ENCODE assay signal across 12 cellular contexts in genomic region chr12:45284096-45284901, GRCh38.
DNase-seq lines count a peak whose midpoint lies in the region; ATAC-seq and TF ChIP-seq lines count a peak whose summit lies in the region.
"Had no signal": no experiment of that assay in that cellular context is flagged by ENCODE, and none has a peak within 500 bp of the region (broad histone marks: within the 10 kb centered on the region; RNA-seq: fewer than 3 reads in every experiment).

No MANE protein-coding gene starts in this region.

- POLR2A ChIA-PET in SK-N-SH (lab: Yijun Ruan, JAX) = no interaction called here

- TF ChIP-seq CTCF in SK-N-SH (IDR thresholded peaks at IDR 0.05) (peak; percentile 51), dorsolateral prefrontal cortex (IDR thresholded peaks at IDR 0.05 in 54 of 56, conservative IDR thresholded peaks at IDR 0.05 in 2 of 56; ENCODE audit: low read depth in 1 of 56, partially characterized antibody in 56 of 56) (no peak)

- peaks cover 76% of the 10 kb centered on the region for H3K79me2 ChIP-seq in SK-N-SH (ENCODE audit: insufficient read depth)

- H3K9ac ChIP-seq in SK-N-SH = peak overlapping the region; percentile 63
- peak overlapping the region in 3 of 5 donors; percentile 21 to 36 (median 21) for H3K9ac ChIP-seq in subcutaneous abdominal adipose tissue (ENCODE audit: low read length in 5 of 5)

- H3K9me2 ChIP-seq in SK-N-SH = no peaks in the 10 kb centered on the region

- peak overlapping the region; percentile 61 for H3K4me2 ChIP-seq in SK-N-SH

- TF ChIP-seq EP300 in SK-N-SH (IDR thresholded peaks at IDR 0.05; ENCODE audit: borderline replicate concordance in 1 of 2, low read depth in 1 of 2, low read length in 1 of 2) = peak in 1 of 2 experiments; percentile 81; a peak in 1 of 4 replicates

- peak; percentile 28 for DNase-seq in NCI-H1092 treated with DMSO at 0.1 percent for 48 hours (lab: John Stamatoyannopoulos, UW)
- no peak for DNase-seq in NCI-H1092 (lab: John Stamatoyannopoulos, UW)
- DNase-seq in SK-N-SH = no peak
- peak; percentile 67 for DNase-seq in glomerular visceral epithelial cell (ENCODE audit: extremely low spot score)
- no peak for DNase-seq in dorsolateral prefrontal cortex
- DNase-seq in OCI-M2 (lab: John Stamatoyannopoulos, UW; ENCODE audit: unreplicated experiment) = no peak
- DNase-seq: activated CD8-positive, alpha-beta T cell treated with anti-CD3 and anti-CD28 coated beads, Interleukin-2, amount 10 ng/mL, durations not matched to agents 7 days and 5 days; NCI-H526; pancreas; stimulated activated naive B cell treated with anti-CD40 and anti-IgM and Interleukin-4, amounts not matched to agents 10 μg/mL and 1 μg/mL and 100 μg/mL, for 72 hours had no signal

- H3K4me1 ChIP-seq in SK-N-SH (ENCODE audit: control insufficient read depth in 1 of 2, insufficient read depth in 2 of 2, low read depth in 1 of 2, low read length in 1 of 2) (peaks cover 11 to 25% of the 10 kb centered on the region in 2 experiments), subcutaneous abdominal adipose tissue (ENCODE audit: control insufficient read depth in 5 of 5, insufficient read depth in 5 of 5, low read length in 5 of 5) (peaks cover 0 to 22% (median 16%) of the 10 kb centered on the region in 5 donors)

- peak overlapping the region; percentile 33; the same call in 1 of the 2 replicates for H2AFZ ChIP-seq in SK-N-SH (ENCODE audit: low read depth)

- intact Hi-C loops in dorsolateral prefrontal cortex (cut with DNase I) = no loop called here

- ATAC-seq in GM19035 (IDR thresholded peaks at IDR 0.05; ENCODE audit: unreplicated experiment) = no peak
- ATAC-seq: activated CD8-positive, alpha-beta T cell treated with anti-CD3 and anti-CD28 coated beads, Interleukin-2, amount 10 ng/mL, durations not matched to agents 7 days and 5 days; stimulated activated naive B cell treated with anti-CD40 and anti-IgM and Interleukin-4, amounts not matched to agents 10 μg/mL and 1 μg/mL and 100 μg/mL, for 72 hours had no signal

- H3K4me3 ChIP-seq in SK-N-SH (ENCODE audit: low read depth in 2 of 2, low read length in 1 of 2) (0 out of 4 replicates have a peak overlapping the region, but pooled peaks of 1 of the 2 experiments have one; percentile 31), subcutaneous abdominal adipose tissue (ENCODE audit: low read depth in 1 of 5, low read length in 5 of 5) (no peak overlapping the region), dorsolateral prefrontal cortex (no peak overlapping the region)
- H3K4me3 ChIP-seq: pancreas had no signal

- CTCF ChIA-PET in SK-N-SH (lab: Yijun Ruan, JAX) = interaction anchor here (0.9 kb wide), 1 partner anchor 12 kb away, joined by 3 read pairs; no protein-coding TSS in a partner anchor

- peak overlapping the region; percentile 85 to 94 for H3K27ac ChIP-seq in SK-N-SH (ENCODE audit: low read depth in 2 of 2, low read length in 1 of 2)
- peak overlapping the region; percentile 42 for H3K27ac ChIP-seq in subcutaneous abdominal adipose tissue (ENCODE audit: low read depth, low read length)
- H3K27ac ChIP-seq in dorsolateral prefrontal cortex = no peak overlapping the region
- H3K27ac ChIP-seq: pancreas had no signal

- TF ChIP-seq RAD21 in SK-N-SH (IDR thresholded peaks at IDR 0.05; ENCODE audit: low read length) = 0 out of 2 replicates have a peak, but pooled peaks have one; percentile 9

- WGBS in SK-N-SH (ENCODE audit: low lambda C conversion rate) = 23% methylated on average over 8 of the region's 8 CpGs

- H3K27me3 ChIP-seq in SK-N-SH (ENCODE audit: insufficient read depth) (no peaks in the 10 kb centered on the region), subcutaneous abdominal adipose tissue (ENCODE audit: control insufficient read depth in 5 of 5, insufficient read depth in 4 of 5, low read length in 5 of 5) (no peaks in the 10 kb centered on the region), dorsolateral prefrontal cortex (no peaks in the 10 kb centered on the region)
- H3K27me3 ChIP-seq: pancreas had no signal

- H3K36me3 ChIP-seq in SK-N-SH (replicated peaks in 1 of 2; ENCODE audit: control insufficient read depth in 1 of 2, insufficient read depth in 2 of 2, low read length in 1 of 2) (peaks cover 4 to 10% of the 10 kb centered on the region in 2 experiments), subcutaneous abdominal adipose tissue (ENCODE audit: control insufficient read depth in 5 of 5, insufficient read depth in 5 of 5, low read length in 5 of 5) (peaks cover 0 to 7% (median 2%) of the 10 kb centered on the region in 5 donors)
- H3K36me3 ChIP-seq: pancreas had no signal

- H4K20me1 ChIP-seq in SK-N-SH (ENCODE audit: insufficient read depth) = no peaks in the 10 kb centered on the region

- H3K9me3 ChIP-seq in SK-N-SH = no peaks in the 10 kb centered on the region
- no peaks in the 10 kb centered on the region for H3K9me3 ChIP-seq in subcutaneous abdominal adipose tissue (ENCODE audit: control insufficient read depth in 5 of 5, low read length in 5 of 5)
- H3K9me3 ChIP-seq: pancreas had no signal

- H3F3A ChIP-seq in SK-N-SH (replicated peaks; ENCODE audit: insufficient read depth) = peaks cover 26% of the 10 kb centered on the region

TF ChIP-seq in SK-N-SH, 30 proteins besides CTCF, POLR2A, EP300 and RAD21 (continues in another document):
- TF ChIP-seq, protein P1, sequence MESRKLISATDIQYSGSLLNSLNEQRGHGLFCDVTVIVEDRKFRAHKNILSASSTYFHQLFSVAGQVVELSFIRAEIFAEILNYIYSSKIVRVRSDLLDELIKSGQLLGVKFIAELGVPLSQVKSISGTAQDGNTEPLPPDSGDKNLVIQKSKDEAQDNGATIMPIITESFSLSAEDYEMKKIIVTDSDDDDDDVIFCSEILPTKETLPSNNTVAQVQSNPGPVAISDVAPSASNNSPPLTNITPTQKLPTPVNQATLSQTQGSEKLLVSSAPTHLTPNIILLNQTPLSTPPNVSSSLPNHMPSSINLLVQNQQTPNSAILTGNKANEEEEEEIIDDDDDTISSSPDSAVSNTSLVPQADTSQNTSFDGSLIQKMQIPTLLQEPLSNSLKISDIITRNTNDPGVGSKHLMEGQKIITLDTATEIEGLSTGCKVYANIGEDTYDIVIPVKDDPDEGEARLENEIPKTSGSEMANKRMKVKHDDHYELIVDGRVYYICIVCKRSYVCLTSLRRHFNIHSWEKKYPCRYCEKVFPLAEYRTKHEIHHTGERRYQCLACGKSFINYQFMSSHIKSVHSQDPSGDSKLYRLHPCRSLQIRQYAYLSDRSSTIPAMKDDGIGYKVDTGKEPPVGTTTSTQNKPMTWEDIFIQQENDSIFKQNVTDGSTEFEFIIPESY (IDR thresholded peaks at IDR 0.05; ENCODE audit: borderline replicate concordance, low read depth) = 0 out of 2 replicates have a peak, but pooled peaks have one; percentile 44
- TF ChIP-seq NFIC (IDR thresholded peaks at IDR 0.05; ENCODE audit: borderline replicate concordance) (peak; percentile 68; the same call in 1 of the 2 replicates), EZH2phosphoT487 (IDR thresholded peaks at IDR 0.05; ENCODE audit: borderline replicate concordance, low read depth) (no peak), RFX5 (IDR thresholded peaks at IDR 0.05; ENCODE audit: low read length) (no peak), TEAD4 (IDR thresholded peaks at IDR 0.05; ENCODE audit: borderline replicate concordance, insufficient read depth) (peak; percentile 91), RCOR1 (IDR thresholded peaks at IDR 0.05; ENCODE audit: low read length) (no peak), PBX3 (IDR thresholded peaks at IDR 0.05) (peak; percentile 84)
- TF ChIP-seq, protein P2, sequence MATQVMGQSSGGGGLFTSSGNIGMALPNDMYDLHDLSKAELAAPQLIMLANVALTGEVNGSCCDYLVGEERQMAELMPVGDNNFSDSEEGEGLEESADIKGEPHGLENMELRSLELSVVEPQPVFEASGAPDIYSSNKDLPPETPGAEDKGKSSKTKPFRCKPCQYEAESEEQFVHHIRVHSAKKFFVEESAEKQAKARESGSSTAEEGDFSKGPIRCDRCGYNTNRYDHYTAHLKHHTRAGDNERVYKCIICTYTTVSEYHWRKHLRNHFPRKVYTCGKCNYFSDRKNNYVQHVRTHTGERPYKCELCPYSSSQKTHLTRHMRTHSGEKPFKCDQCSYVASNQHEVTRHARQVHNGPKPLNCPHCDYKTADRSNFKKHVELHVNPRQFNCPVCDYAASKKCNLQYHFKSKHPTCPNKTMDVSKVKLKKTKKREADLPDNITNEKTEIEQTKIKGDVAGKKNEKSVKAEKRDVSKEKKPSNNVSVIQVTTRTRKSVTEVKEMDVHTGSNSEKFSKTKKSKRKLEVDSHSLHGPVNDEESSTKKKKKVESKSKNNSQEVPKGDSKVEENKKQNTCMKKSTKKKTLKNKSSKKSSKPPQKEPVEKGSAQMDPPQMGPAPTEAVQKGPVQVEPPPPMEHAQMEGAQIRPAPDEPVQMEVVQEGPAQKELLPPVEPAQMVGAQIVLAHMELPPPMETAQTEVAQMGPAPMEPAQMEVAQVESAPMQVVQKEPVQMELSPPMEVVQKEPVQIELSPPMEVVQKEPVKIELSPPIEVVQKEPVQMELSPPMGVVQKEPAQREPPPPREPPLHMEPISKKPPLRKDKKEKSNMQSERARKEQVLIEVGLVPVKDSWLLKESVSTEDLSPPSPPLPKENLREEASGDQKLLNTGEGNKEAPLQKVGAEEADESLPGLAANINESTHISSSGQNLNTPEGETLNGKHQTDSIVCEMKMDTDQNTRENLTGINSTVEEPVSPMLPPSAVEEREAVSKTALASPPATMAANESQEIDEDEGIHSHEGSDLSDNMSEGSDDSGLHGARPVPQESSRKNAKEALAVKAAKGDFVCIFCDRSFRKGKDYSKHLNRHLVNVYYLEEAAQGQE (IDR thresholded peaks at IDR 0.05; ENCODE audit: low read depth, low read length) = no peak
- TF ChIP-seq, protein P3, sequence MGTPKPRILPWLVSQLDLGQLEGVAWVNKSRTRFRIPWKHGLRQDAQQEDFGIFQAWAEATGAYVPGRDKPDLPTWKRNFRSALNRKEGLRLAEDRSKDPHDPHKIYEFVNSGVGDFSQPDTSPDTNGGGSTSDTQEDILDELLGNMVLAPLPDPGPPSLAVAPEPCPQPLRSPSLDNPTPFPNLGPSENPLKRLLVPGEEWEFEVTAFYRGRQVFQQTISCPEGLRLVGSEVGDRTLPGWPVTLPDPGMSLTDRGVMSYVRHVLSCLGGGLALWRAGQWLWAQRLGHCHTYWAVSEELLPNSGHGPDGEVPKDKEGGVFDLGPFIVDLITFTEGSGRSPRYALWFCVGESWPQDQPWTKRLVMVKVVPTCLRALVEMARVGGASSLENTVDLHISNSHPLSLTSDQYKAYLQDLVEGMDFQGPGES (IDR thresholded peaks at IDR 0.05; ENCODE audit: low read depth, low read length) = no peak

Comparison
In these comparisons a context has a peak if more than half of its experiments do, and no peak if none do; other contexts are left out.
1. DNase-seq: peak in NCI-H1092 treated with DMSO at 0.1 percent for 48 hours (single experiment) and glomerular visceral epithelial cell (single experiment); none in NCI-H1092 (single experiment), SK-N-SH (single experiment), dorsolateral prefrontal cortex (0 of 10) and OCI-M2 (single experiment).
2. H3K27ac ChIP-seq: peak in SK-N-SH (2 of 2) and subcutaneous abdominal adipose tissue (single experiment); none in dorsolateral prefrontal cortex (0 of 59).